Comparison of ENCODE assay signal across 3 cellular contexts in the genomic region with DNA sequence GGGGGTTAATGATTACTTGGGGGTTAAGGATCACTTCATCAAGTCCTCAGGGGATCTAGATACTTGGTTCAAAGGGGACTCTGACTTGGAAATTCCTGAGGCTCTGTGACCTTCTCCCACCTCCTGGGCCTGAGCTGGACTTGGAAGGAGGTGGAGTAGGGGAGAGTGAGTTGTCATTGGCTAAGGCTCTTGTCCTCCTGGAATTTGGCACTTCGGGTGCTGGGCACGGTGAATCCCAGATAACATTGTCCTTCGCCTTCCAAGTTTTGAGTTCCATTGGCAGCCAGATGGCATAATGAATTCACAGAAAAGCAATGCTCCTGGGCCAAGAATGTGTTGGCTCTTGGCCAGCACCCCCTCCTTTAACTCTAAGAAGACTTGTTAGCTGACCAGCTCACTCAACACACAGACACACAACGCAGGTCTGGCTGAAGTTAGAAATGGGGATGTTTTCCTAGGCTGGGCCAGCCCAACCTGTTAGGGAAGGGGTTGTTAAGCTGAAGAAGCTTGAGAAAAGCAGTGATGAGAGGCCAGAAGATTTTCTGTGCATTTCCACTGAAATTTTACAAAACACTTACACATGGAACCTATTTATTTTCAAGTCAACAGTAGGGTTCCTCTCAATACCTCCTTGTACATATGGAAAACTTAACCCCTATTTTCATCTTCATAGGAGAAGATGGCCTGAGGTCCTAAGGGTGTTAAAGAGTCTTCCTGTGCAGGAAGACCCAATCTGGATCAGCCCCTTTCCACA.
TF ChIP-seq lines count a peak whose summit lies in the region.

No MANE protein-coding gene starts in this region.

TF ChIP-seq in Ishikawa, 13 proteins besides CTCF, POLR2A, EP300 and RAD21 (continued from another document):
- TF ChIP-seq TAF1 (IDR thresholded peaks at IDR 0.05; ENCODE audit: low read depth) (no peak), TCF12 (IDR thresholded peaks at IDR 0.05; ENCODE audit: low read depth) (no peak), CEBPB (IDR thresholded peaks at IDR 0.05) (no peak)
- TF ChIP-seq, protein P1, sequence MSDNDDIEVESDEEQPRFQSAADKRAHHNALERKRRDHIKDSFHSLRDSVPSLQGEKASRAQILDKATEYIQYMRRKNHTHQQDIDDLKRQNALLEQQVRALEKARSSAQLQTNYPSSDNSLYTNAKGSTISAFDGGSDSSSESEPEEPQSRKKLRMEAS (IDR thresholded peaks at IDR 0.05) = 0 out of 2 replicates have a peak, but pooled peaks have one; percentile 25
- TF ChIP-seq, protein P2, sequence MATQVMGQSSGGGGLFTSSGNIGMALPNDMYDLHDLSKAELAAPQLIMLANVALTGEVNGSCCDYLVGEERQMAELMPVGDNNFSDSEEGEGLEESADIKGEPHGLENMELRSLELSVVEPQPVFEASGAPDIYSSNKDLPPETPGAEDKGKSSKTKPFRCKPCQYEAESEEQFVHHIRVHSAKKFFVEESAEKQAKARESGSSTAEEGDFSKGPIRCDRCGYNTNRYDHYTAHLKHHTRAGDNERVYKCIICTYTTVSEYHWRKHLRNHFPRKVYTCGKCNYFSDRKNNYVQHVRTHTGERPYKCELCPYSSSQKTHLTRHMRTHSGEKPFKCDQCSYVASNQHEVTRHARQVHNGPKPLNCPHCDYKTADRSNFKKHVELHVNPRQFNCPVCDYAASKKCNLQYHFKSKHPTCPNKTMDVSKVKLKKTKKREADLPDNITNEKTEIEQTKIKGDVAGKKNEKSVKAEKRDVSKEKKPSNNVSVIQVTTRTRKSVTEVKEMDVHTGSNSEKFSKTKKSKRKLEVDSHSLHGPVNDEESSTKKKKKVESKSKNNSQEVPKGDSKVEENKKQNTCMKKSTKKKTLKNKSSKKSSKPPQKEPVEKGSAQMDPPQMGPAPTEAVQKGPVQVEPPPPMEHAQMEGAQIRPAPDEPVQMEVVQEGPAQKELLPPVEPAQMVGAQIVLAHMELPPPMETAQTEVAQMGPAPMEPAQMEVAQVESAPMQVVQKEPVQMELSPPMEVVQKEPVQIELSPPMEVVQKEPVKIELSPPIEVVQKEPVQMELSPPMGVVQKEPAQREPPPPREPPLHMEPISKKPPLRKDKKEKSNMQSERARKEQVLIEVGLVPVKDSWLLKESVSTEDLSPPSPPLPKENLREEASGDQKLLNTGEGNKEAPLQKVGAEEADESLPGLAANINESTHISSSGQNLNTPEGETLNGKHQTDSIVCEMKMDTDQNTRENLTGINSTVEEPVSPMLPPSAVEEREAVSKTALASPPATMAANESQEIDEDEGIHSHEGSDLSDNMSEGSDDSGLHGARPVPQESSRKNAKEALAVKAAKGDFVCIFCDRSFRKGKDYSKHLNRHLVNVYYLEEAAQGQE (IDR thresholded peaks at IDR 0.05; ENCODE audit: low read depth) = no peak
- TF ChIP-seq, protein P3, sequence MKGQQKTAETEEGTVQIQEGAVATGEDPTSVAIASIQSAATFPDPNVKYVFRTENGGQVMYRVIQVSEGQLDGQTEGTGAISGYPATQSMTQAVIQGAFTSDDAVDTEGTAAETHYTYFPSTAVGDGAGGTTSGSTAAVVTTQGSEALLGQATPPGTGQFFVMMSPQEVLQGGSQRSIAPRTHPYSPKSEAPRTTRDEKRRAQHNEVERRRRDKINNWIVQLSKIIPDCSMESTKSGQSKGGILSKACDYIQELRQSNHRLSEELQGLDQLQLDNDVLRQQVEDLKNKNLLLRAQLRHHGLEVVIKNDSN (IDR thresholded peaks at IDR 0.05) = no peak

TF ChIP-seq in GM23338, 12 proteins besides CTCF, POLR2A, EP300 and RAD21 (continued from another document and continues in another):
- TF ChIP-seq, protein P2 (IDR thresholded peaks at IDR 0.05; ENCODE audit: unreplicated experiment) = no peak
- TF ChIP-seq CREB1 (CRISPR knock-in tag; IDR thresholded peaks at IDR 0.05; ENCODE audit: low read depth) (no peak), ZNF331 (CRISPR knock-in tag; IDR thresholded peaks at IDR 0.05; ENCODE audit: low read depth) (no peak)
- TF ChIP-seq, protein P4, sequence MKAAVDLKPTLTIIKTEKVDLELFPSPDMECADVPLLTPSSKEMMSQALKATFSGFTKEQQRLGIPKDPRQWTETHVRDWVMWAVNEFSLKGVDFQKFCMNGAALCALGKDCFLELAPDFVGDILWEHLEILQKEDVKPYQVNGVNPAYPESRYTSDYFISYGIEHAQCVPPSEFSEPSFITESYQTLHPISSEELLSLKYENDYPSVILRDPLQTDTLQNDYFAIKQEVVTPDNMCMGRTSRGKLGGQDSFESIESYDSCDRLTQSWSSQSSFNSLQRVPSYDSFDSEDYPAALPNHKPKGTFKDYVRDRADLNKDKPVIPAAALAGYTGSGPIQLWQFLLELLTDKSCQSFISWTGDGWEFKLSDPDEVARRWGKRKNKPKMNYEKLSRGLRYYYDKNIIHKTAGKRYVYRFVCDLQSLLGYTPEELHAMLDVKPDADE (IDR thresholded peaks at IDR 0.05) = no peak

TF ChIP-seq in WTC11, 78 proteins besides CTCF, POLR2A, EP300 and RAD21 (continued from another document and continues in another):
- TF ChIP-seq, protein P5, sequence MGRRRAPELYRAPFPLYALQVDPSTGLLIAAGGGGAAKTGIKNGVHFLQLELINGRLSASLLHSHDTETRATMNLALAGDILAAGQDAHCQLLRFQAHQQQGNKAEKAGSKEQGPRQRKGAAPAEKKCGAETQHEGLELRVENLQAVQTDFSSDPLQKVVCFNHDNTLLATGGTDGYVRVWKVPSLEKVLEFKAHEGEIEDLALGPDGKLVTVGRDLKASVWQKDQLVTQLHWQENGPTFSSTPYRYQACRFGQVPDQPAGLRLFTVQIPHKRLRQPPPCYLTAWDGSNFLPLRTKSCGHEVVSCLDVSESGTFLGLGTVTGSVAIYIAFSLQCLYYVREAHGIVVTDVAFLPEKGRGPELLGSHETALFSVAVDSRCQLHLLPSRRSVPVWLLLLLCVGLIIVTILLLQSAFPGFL (CRISPR knock-in tag; IDR thresholded peaks at IDR 0.05; ENCODE audit: borderline replicate concordance) = no peak
- no peak for TF ChIP-seq GTF2I (CRISPR knock-in tag; conservative IDR thresholded peaks at IDR 0.05)
- TF ChIP-seq, protein P6, sequence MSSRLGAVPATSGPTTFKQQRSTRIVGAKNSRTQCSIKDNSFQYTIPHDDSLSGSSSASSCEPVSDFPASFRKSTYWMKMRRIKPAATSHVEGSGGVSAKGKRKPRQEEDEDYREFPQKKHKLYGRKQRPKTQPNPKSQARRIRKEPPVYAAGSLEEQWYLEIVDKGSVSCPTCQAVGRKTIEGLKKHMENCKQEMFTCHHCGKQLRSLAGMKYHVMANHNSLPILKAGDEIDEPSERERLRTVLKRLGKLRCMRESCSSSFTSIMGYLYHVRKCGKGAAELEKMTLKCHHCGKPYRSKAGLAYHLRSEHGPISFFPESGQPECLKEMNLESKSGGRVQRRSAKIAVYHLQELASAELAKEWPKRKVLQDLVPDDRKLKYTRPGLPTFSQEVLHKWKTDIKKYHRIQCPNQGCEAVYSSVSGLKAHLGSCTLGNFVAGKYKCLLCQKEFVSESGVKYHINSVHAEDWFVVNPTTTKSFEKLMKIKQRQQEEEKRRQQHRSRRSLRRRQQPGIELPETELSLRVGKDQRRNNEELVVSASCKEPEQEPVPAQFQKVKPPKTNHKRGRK (CRISPR knock-in tag; IDR thresholded peaks at IDR 0.05; ENCODE audit: borderline replicate concordance) = no peak
- no peak for TF ChIP-seq RELA (CRISPR knock-in tag; IDR thresholded peaks at IDR 0.05; ENCODE audit: borderline replicate concordance)
- TF ChIP-seq, protein P7, sequence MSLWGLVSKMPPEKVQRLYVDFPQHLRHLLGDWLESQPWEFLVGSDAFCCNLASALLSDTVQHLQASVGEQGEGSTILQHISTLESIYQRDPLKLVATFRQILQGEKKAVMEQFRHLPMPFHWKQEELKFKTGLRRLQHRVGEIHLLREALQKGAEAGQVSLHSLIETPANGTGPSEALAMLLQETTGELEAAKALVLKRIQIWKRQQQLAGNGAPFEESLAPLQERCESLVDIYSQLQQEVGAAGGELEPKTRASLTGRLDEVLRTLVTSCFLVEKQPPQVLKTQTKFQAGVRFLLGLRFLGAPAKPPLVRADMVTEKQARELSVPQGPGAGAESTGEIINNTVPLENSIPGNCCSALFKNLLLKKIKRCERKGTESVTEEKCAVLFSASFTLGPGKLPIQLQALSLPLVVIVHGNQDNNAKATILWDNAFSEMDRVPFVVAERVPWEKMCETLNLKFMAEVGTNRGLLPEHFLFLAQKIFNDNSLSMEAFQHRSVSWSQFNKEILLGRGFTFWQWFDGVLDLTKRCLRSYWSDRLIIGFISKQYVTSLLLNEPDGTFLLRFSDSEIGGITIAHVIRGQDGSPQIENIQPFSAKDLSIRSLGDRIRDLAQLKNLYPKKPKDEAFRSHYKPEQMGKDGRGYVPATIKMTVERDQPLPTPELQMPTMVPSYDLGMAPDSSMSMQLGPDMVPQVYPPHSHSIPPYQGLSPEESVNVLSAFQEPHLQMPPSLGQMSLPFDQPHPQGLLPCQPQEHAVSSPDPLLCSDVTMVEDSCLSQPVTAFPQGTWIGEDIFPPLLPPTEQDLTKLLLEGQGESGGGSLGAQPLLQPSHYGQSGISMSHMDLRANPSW (CRISPR knock-in tag; conservative IDR thresholded peaks at IDR 0.05; ENCODE audit: low read depth) = no peak
- TF ChIP-seq, protein P8, sequence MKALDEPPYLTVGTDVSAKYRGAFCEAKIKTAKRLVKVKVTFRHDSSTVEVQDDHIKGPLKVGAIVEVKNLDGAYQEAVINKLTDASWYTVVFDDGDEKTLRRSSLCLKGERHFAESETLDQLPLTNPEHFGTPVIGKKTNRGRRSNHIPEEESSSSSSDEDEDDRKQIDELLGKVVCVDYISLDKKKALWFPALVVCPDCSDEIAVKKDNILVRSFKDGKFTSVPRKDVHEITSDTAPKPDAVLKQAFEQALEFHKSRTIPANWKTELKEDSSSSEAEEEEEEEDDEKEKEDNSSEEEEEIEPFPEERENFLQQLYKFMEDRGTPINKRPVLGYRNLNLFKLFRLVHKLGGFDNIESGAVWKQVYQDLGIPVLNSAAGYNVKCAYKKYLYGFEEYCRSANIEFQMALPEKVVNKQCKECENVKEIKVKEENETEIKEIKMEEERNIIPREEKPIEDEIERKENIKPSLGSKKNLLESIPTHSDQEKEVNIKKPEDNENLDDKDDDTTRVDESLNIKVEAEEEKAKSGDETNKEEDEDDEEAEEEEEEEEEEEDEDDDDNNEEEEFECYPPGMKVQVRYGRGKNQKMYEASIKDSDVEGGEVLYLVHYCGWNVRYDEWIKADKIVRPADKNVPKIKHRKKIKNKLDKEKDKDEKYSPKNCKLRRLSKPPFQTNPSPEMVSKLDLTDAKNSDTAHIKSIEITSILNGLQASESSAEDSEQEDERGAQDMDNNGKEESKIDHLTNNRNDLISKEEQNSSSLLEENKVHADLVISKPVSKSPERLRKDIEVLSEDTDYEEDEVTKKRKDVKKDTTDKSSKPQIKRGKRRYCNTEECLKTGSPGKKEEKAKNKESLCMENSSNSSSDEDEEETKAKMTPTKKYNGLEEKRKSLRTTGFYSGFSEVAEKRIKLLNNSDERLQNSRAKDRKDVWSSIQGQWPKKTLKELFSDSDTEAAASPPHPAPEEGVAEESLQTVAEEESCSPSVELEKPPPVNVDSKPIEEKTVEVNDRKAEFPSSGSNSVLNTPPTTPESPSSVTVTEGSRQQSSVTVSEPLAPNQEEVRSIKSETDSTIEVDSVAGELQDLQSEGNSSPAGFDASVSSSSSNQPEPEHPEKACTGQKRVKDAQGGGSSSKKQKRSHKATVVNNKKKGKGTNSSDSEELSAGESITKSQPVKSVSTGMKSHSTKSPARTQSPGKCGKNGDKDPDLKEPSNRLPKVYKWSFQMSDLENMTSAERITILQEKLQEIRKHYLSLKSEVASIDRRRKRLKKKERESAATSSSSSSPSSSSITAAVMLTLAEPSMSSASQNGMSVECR (CRISPR knock-in tag; IDR thresholded peaks at IDR 0.05; ENCODE audit: borderline replicate concordance) = no peak
- TF ChIP-seq, protein P9, sequence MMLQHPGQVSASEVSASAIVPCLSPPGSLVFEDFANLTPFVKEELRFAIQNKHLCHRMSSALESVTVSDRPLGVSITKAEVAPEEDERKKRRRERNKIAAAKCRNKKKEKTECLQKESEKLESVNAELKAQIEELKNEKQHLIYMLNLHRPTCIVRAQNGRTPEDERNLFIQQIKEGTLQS (CRISPR knock-in tag; conservative IDR thresholded peaks at IDR 0.05) = no peak
- TF ChIP-seq, protein P10, sequence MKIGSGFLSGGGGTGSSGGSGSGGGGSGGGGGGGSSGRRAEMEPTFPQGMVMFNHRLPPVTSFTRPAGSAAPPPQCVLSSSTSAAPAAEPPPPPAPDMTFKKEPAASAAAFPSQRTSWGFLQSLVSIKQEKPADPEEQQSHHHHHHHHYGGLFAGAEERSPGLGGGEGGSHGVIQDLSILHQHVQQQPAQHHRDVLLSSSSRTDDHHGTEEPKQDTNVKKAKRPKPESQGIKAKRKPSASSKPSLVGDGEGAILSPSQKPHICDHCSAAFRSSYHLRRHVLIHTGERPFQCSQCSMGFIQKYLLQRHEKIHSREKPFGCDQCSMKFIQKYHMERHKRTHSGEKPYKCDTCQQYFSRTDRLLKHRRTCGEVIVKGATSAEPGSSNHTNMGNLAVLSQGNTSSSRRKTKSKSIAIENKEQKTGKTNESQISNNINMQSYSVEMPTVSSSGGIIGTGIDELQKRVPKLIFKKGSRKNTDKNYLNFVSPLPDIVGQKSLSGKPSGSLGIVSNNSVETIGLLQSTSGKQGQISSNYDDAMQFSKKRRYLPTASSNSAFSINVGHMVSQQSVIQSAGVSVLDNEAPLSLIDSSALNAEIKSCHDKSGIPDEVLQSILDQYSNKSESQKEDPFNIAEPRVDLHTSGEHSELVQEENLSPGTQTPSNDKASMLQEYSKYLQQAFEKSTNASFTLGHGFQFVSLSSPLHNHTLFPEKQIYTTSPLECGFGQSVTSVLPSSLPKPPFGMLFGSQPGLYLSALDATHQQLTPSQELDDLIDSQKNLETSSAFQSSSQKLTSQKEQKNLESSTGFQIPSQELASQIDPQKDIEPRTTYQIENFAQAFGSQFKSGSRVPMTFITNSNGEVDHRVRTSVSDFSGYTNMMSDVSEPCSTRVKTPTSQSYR (CRISPR knock-in tag; IDR thresholded peaks at IDR 0.05) = no peak
- no peak for TF ChIP-seq TP53 (CRISPR knock-in tag; IDR thresholded peaks at IDR 0.05)
- TF ChIP-seq ATF1 (CRISPR knock-in tag; IDR thresholded peaks at IDR 0.05) = no peak
